ENCODE assay signal across 16 cellular contexts in genomic region chr6:106692823-106693216, GRCh38.
DNase-seq lines count a peak whose midpoint lies in the region; ATAC-seq, FAIRE-seq and TF ChIP-seq lines count a peak whose summit lies in the region.
"Had no signal": no experiment of that assay in that cellular context is flagged by ENCODE, and none has a peak within 500 bp of the region (broad histone marks: within the 10 kb centered on the region; RNA-seq: fewer than 3 reads in every experiment).

No MANE protein-coding gene starts in this region.

- no peak for FAIRE-seq in A549 (lab: Jason Lieb, UNC)
- FAIRE-seq: astrocyte had no signal

- CTCF ChIA-PET in A549 (lab: Yijun Ruan, JAX) = interaction anchor here (1.0 kb wide), 1 partner anchor 287 kb away, joined by 3 read pairs; no protein-coding TSS in a partner anchor

- H3K27ac ChIP-seq in A549 (peak overlapping the region; percentile 58 to 66), HUES64 (ENCODE audit: low read depth, low read length) (peak overlapping the region; percentile 93)

- no peak for TF ChIP-seq EP300 in A549 (IDR thresholded peaks at IDR 0.05)

- no peak for TF ChIP-seq POLR2A in A549 (IDR thresholded peaks at IDR 0.05; ENCODE audit: low read length)

- H3K4me1 ChIP-seq in A549 (peaks cover 33% of the 10 kb centered on the region), HUES64 (ENCODE audit: insufficient read depth, low read length) (peaks cover 29% of the 10 kb centered on the region), mucosa of stomach (ENCODE audit: control insufficient read depth, insufficient read depth, low read length) (peaks cover 47% of the 10 kb centered on the region)
- H3K4me1 ChIP-seq: prostate gland had no signal

- peak overlapping the region; percentile 61; the same call in 2 of the 3 replicates for H3K4me2 ChIP-seq in A549

- DNase-seq in A549 (ENCODE audit: low read depth in 1 of 2, low spot score in 1 of 2) (no peak), epithelial cell of esophagus (ENCODE audit: low read depth) (peak; percentile 24), OCI-M1 (lab: John Stamatoyannopoulos, UW) (no peak), kidney tubule cell (ENCODE audit: low spot score) (no peak), OCI-M2 (lab: John Stamatoyannopoulos, UW; ENCODE audit: unreplicated experiment) (no peak), middle frontal gyrus (ENCODE audit: extremely low spot score, low spot score) (no peak)
- DNase-seq: activated CD4-positive, alpha-beta T cell treated with anti-CD3 and anti-CD28 coated beads for 1 hour; activated T-cell treated with anti-CD3 and anti-CD28 coated beads, Interleukin-2, amount 50 U/mL, for 72 hours; DMS79; effector memory CD8-positive, alpha-beta T cell; nephron progenitor cell; stimulated activated CD4-positive, alpha-beta T cell treated with anti-CD3 and anti-CD28 coated beads, Interleukin-4, amount 100 ng/mL, for 1 hour had no signal

- H3K4me3 ChIP-seq in A549 (no peak overlapping the region), HUES64 (ENCODE audit: low read length) (no peak overlapping the region), epithelial cell of esophagus (ENCODE audit: low read length) (no peak overlapping the region), mucosa of stomach (ENCODE audit: low read length) (no peak overlapping the region)
- H3K4me3 ChIP-seq: prostate gland had no signal

- no peak for TF ChIP-seq CTCF in A549 (IDR thresholded peaks at IDR 0.05)
- TF ChIP-seq CTCF in epithelial cell of esophagus (IDR thresholded peaks at IDR 0.05; ENCODE audit: insufficient read depth, low read depth, low read length, missing control alignments) = no peak

- H3K27me3 ChIP-seq in HUES64 (ENCODE audit: insufficient read depth, low read length) = no peaks in the 10 kb centered on the region
- H3K27me3 ChIP-seq in mucosa of stomach (ENCODE audit: control insufficient read depth, insufficient read depth, low read length) = no peaks in the 10 kb centered on the region

- H3K9ac ChIP-seq in HUES64 (ENCODE audit: low read depth, low read length) (no peak overlapping the region), mucosa of stomach (ENCODE audit: low read length) (peak overlapping the region; percentile 71)

- 81% methylated on average over 3 of the region's 3 CpGs for WGBS in A549 (ENCODE audit: missing lambda C conversion rate)
- 65% methylated on average over 3 of the region's 3 CpGs for WGBS in HUES64

- ATAC-seq in A549 = no peak
- ATAC-seq: activated T-cell treated with anti-CD3 and anti-CD28 coated beads, Interleukin-2, amount 50 U/mL, for 72 hours; effector memory CD8-positive, alpha-beta T cell had no signal

- H3K36me3 ChIP-seq in HUES64 (ENCODE audit: insufficient read depth, low read length) (no peaks in the 10 kb centered on the region), mucosa of stomach (ENCODE audit: control insufficient read depth, insufficient read depth, low read length) (no peaks in the 10 kb centered on the region)
- H3K36me3 ChIP-seq: prostate gland had no signal

- TF ChIP-seq RAD21 in A549 (conservative IDR thresholded peaks at IDR 0.05 in 1 of 2, IDR thresholded peaks at IDR 0.05 in 1 of 2) = no peak

- POLR2A ChIA-PET in A549 (lab: Yijun Ruan, JAX) = no interaction called here

- H3K9me3 ChIP-seq in A549 (no peaks in the 10 kb centered on the region), HUES64 (ENCODE audit: insufficient read depth, low read depth, low read length) (no peaks in the 10 kb centered on the region), mucosa of stomach (ENCODE audit: control insufficient read depth, low read length) (no peaks in the 10 kb centered on the region)
- H3K9me3 ChIP-seq: prostate gland had no signal

TF ChIP-seq in A549, 52 proteins besides CTCF, POLR2A, EP300 and RAD21:
- no peak for TF ChIP-seq HOXA7 (CRISPR knock-in tag; IDR thresholded peaks at IDR 0.05)
- TF ChIP-seq NFE2L2 (conservative IDR thresholded peaks at IDR 0.05; ENCODE audit: low read length) = no peak
- no peak for TF ChIP-seq ZC3H11A (IDR thresholded peaks at IDR 0.05)
- no peak for TF ChIP-seq CHD4 (IDR thresholded peaks at IDR 0.05; ENCODE audit: borderline replicate concordance)
- no peak for TF ChIP-seq RCOR1 (IDR thresholded peaks at IDR 0.05; ENCODE audit: low read depth, low read length)
- no peak for TF ChIP-seq MAFK (IDR thresholded peaks at IDR 0.05; ENCODE audit: partially characterized antibody)
- no peak for TF ChIP-seq RARB (CRISPR knock-in tag; IDR thresholded peaks at IDR 0.05)
- no peak for TF ChIP-seq E2F6 (IDR thresholded peaks at IDR 0.05; ENCODE audit: borderline replicate concordance, low read depth)
- no peak for TF ChIP-seq ZNF302 (CRISPR knock-in tag; IDR thresholded peaks at IDR 0.05)
- TF ChIP-seq PBX3 (IDR thresholded peaks at IDR 0.05) = no peak
- TF ChIP-seq PHF8 (IDR thresholded peaks at IDR 0.05; ENCODE audit: borderline replicate concordance, low read depth) = no peak
- TF ChIP-seq SREBF2 (IDR thresholded peaks at IDR 0.05) = no peak
- no peak for TF ChIP-seq HOXB13 (CRISPR knock-in tag; IDR thresholded peaks at IDR 0.05; ENCODE audit: low read depth)
- TF ChIP-seq REST (IDR thresholded peaks at IDR 0.05) = no peak
- no peak for TF ChIP-seq ZSCAN20 (CRISPR knock-in tag; IDR thresholded peaks at IDR 0.05)
- TF ChIP-seq NPAS2 (CRISPR knock-in tag; IDR thresholded peaks at IDR 0.05; ENCODE audit: borderline replicate concordance) = no peak
- TF ChIP-seq JUNB (IDR thresholded peaks at IDR 0.05) = no peak
- TF ChIP-seq HMGXB4 (CRISPR knock-in tag; IDR thresholded peaks at IDR 0.05; ENCODE audit: borderline replicate concordance) = no peak
- no peak for TF ChIP-seq ZFP36 (IDR thresholded peaks at IDR 0.05; ENCODE audit: borderline replicate concordance, partially characterized antibody)
